In the genomic region with DNA sequence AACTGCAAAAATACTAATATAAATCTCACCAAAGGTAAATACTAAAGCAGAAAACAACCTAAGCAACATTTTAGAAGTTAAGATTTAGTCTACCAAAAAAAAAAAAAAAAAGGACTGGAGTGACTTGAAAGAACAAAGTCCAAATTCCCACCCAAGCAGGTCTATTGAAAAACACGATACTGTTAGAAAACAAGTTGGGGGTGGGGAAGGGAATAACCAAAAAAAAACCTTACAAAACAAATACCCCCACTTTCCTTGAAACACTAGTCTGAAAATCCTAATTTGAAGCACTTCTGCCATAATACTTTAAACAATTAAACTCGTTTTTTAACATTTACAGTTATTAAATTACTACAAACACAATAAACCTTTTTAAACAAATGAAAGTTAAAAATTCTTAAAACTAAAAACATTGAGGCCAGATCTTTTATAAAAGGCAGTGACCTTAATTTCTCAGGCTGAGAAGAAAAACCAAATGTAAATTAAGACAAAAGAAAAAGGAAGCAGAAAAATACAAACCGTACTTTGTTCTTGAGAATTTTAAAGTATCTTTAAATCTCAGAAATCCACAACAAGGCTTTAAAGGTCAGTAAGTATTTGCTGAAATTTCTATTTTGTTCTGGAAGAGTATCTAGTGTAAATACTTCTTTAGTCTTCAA, we compare ENCODE assay signal across 8 cellular contexts.
DNase-seq lines count a peak whose midpoint lies in the region; ATAC-seq and TF ChIP-seq lines count a peak whose summit lies in the region.

No MANE protein-coding gene starts in this region.

- H3K27ac ChIP-seq in gastroesophageal sphincter (peak overlapping the region; percentile 84 to 98 (median 90)), rectal smooth muscle tissue (ENCODE audit: low read depth, low read length) (peak overlapping the region; percentile 91)

- H3K9me3 Mint-ChIP-seq in WTC11, result no peaks in the 10 kb centered on the region

- peak overlapping the region; percentile 100 for H3K27ac Mint-ChIP-seq in WTC11

- peak overlapping the region; percentile 98 for H3K4me3 Mint-ChIP-seq in WTC11

- ATAC-seq in WTC11 (no peak), gastroesophageal sphincter (no peak), GM18502 (IDR thresholded peaks at IDR 0.05; ENCODE audit: poor library complexity, unreplicated experiment) (no peak), GM18861 (IDR thresholded peaks at IDR 0.05; ENCODE audit: unreplicated experiment) (no peak)

- no peak for TF ChIP-seq POLR2A in gastroesophageal sphincter (IDR thresholded peaks at IDR 0.05)

- CTCF ChIA-PET in WTC11 (lab: Charles Lee), result interaction anchor here (0.9 to 1.4 kb wide), 3 partner anchors 360 to 452 kb away, joined by 3 to 4 read pairs (median 4); no protein-coding TSS in a partner anchor

- TF ChIP-seq EP300 in gastroesophageal sphincter (IDR thresholded peaks at IDR 0.05), result no peak

- peak overlapping the region; percentile 93 for H3K9ac ChIP-seq in rectal smooth muscle tissue (ENCODE audit: low read length)

- H3K4me1 ChIP-seq in gastroesophageal sphincter (peaks cover 0 to 46% (median 9%) of the 10 kb centered on the region in 3 donors), rectal smooth muscle tissue (ENCODE audit: control insufficient read depth, insufficient read depth, low read length) (peaks cover 4% of the 10 kb centered on the region)

- no peaks in the 10 kb centered on the region; the same call in 1 of the 2 replicates for H3K36me3 ChIP-seq in H7 (replicated peaks; ENCODE audit: control insufficient read depth, insufficient read depth, low read length)
- H3K36me3 ChIP-seq in gastroesophageal sphincter, result no peaks in the 10 kb centered on the region
- H3K36me3 ChIP-seq in rectal smooth muscle tissue (ENCODE audit: control insufficient read depth, insufficient read depth, low read length), result no peaks in the 10 kb centered on the region

- H3K36me3 Mint-ChIP-seq in WTC11, result peaks cover 20% of the 10 kb centered on the region

- H3K4me1 Mint-ChIP-seq in WTC11, result peaks cover 7% of the 10 kb centered on the region

- DNase-seq in ACHN (peak; percentile 63), H7 (no peak), WTC11 (ENCODE audit: low spot score) (no peak), 8988T (no peak)

- H3K27me3 ChIP-seq in H7 (ENCODE audit: control insufficient read depth, insufficient read depth, low read length) (no peaks in the 10 kb centered on the region), gastroesophageal sphincter (no peaks in the 10 kb centered on the region), rectal smooth muscle tissue (ENCODE audit: control insufficient read depth, insufficient read depth, low read length) (no peaks in the 10 kb centered on the region)

- no peaks in the 10 kb centered on the region for H3K9me3 ChIP-seq in gastroesophageal sphincter

- no peak for TF ChIP-seq CTCF in WTC11 (IDR thresholded peaks at IDR 0.05)
- no peak for TF ChIP-seq CTCF in gastroesophageal sphincter (IDR thresholded peaks at IDR 0.05)

- POLR2A ChIA-PET in WTC11 (lab: Charles Lee), result interaction anchor here (0.6 to 4.3 kb wide), 11 partner anchors 8 to 361 kb away, joined by 3 to 31 read pairs (median 4); a partner anchor contains a TSS

- in situ Hi-C loops in ACHN (cut with HindIII; ENCODE audit: low pct_ligation_motif_present, low pct_unique_long_range_greater_than_20kb, low sequenced_read_pairs), result no loop called here

- 0 to 4% methylated on average over 3 of the region's 3 CpGs for WGBS in gastroesophageal sphincter (ENCODE audit: low coverage in 1 of 2), 2 donors

- no peaks in the 10 kb centered on the region for H3K27me3 Mint-ChIP-seq in WTC11 (ENCODE audit: low read depth)

- H3K4me3 ChIP-seq in H7 (ENCODE audit: insufficient read depth, low read depth, low read length) (peak overlapping the region; percentile 64), gastroesophageal sphincter (peak overlapping the region; percentile 51 to 86), rectal smooth muscle tissue (ENCODE audit: low read length) (peak overlapping the region; percentile 91)

TF ChIP-seq in WTC11, 78 proteins besides CTCF, POLR2A, EP300 and RAD21:
- no peak for TF ChIP-seq RELA (CRISPR knock-in tag; IDR thresholded peaks at IDR 0.05; ENCODE audit: borderline replicate concordance)
- no peak for TF ChIP-seq NFE2L1 (CRISPR knock-in tag; IDR thresholded peaks at IDR 0.05)
- TF ChIP-seq, protein P1, sequence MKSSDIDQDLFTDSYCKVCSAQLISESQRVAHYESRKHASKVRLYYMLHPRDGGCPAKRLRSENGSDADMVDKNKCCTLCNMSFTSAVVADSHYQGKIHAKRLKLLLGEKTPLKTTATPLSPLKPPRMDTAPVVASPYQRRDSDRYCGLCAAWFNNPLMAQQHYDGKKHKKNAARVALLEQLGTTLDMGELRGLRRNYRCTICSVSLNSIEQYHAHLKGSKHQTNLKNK (CRISPR knock-in tag; IDR thresholded peaks at IDR 0.05), result no peak
- no peak for TF ChIP-seq NR3C1 (CRISPR knock-in tag; conservative IDR thresholded peaks at IDR 0.05; ENCODE audit: low read depth)
- no peak for TF ChIP-seq IRF2 (CRISPR knock-in tag; IDR thresholded peaks at IDR 0.05; ENCODE audit: borderline replicate concordance, low read depth)
- no peak for TF ChIP-seq RORB (CRISPR knock-in tag; IDR thresholded peaks at IDR 0.05)
- TF ChIP-seq TCF7 (CRISPR knock-in tag; IDR thresholded peaks at IDR 0.05; ENCODE audit: low read depth), result no peak
- TF ChIP-seq ZNF263 (CRISPR knock-in tag; IDR thresholded peaks at IDR 0.05; ENCODE audit: low read depth), result no peak
- TF ChIP-seq FOXJ3 (CRISPR knock-in tag; IDR thresholded peaks at IDR 0.05; ENCODE audit: borderline replicate concordance), result no peak
- TF ChIP-seq SP1 (CRISPR knock-in tag; conservative IDR thresholded peaks at IDR 0.05), result no peak
- no peak for TF ChIP-seq ZNF671 (CRISPR knock-in tag; IDR thresholded peaks at IDR 0.05)
- no peak for TF ChIP-seq MXD4 (CRISPR knock-in tag; IDR thresholded peaks at IDR 0.05; ENCODE audit: borderline replicate concordance)
- no peak for TF ChIP-seq GABPB1 (CRISPR knock-in tag; IDR thresholded peaks at IDR 0.05)
- TF ChIP-seq, protein P2, sequence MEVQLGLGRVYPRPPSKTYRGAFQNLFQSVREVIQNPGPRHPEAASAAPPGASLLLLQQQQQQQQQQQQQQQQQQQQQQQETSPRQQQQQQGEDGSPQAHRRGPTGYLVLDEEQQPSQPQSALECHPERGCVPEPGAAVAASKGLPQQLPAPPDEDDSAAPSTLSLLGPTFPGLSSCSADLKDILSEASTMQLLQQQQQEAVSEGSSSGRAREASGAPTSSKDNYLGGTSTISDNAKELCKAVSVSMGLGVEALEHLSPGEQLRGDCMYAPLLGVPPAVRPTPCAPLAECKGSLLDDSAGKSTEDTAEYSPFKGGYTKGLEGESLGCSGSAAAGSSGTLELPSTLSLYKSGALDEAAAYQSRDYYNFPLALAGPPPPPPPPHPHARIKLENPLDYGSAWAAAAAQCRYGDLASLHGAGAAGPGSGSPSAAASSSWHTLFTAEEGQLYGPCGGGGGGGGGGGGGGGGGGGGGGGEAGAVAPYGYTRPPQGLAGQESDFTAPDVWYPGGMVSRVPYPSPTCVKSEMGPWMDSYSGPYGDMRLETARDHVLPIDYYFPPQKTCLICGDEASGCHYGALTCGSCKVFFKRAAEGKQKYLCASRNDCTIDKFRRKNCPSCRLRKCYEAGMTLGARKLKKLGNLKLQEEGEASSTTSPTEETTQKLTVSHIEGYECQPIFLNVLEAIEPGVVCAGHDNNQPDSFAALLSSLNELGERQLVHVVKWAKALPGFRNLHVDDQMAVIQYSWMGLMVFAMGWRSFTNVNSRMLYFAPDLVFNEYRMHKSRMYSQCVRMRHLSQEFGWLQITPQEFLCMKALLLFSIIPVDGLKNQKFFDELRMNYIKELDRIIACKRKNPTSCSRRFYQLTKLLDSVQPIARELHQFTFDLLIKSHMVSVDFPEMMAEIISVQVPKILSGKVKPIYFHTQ (CRISPR knock-in tag; IDR thresholded peaks at IDR 0.05), result no peak
- TF ChIP-seq, protein P3, sequence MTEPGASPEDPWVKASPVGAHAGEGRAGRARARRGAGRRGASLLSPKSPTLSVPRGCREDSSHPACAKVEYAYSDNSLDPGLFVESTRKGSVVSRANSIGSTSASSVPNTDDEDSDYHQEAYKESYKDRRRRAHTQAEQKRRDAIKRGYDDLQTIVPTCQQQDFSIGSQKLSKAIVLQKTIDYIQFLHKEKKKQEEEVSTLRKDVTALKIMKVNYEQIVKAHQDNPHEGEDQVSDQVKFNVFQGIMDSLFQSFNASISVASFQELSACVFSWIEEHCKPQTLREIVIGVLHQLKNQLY (CRISPR knock-in tag; IDR thresholded peaks at IDR 0.05), result no peak
